In genomic region chr11:2700415-2701211, GRCh38 we compare ENCODE assay signal across 7 cellular contexts. TPM values are rescaled to one million over a fixed set of nuclear protein-coding genes. Genes with fewer than 3 reads are reported as not detected.
DNase-seq lines count a peak whose midpoint lies in the region; ATAC-seq and TF ChIP-seq lines count a peak whose summit lies in the region.

No MANE protein-coding gene starts in this region.

- peaks cover 21% of the 10 kb centered on the region for H3K79me2 ChIP-seq in OCI-LY1 (ENCODE audit: insufficient read depth, low read length)

- peak overlapping the region; percentile 80 for H3K4me2 ChIP-seq in OCI-LY1 (ENCODE audit: low read length)

- H3K4me1 ChIP-seq in OCI-LY1 (ENCODE audit: insufficient read depth, low read length, severe bottlenecking) (peaks cover 68% of the 10 kb centered on the region), ascending aorta (peaks cover 0 to 4% of the 10 kb centered on the region in 2 donors), iPS DF 6.9 (ENCODE audit: control insufficient read depth, insufficient read depth, low read length) (peaks cover 14% of the 10 kb centered on the region)

- H3K36me3 ChIP-seq in OCI-LY1 (ENCODE audit: insufficient read depth, low read length) (no peaks in the 10 kb centered on the region), ascending aorta (no peaks in the 10 kb centered on the region), iPS DF 6.9 (ENCODE audit: control insufficient read depth, insufficient read depth, low read length) (no peaks in the 10 kb centered on the region; the same call in 1 of the 2 replicates)

- DNase-seq in GM10248 (ENCODE audit: extremely low spot score) (peak; percentile 62), HEK293T (ENCODE audit: extremely low spot score) (peak; percentile 33), ascending aorta (ENCODE audit: low spot score in 2 of 2) (peak; percentile 6 to 80), iPS DF 6.9 (ENCODE audit: low read depth, low spot score) (no peak), sciatic nerve (ENCODE audit: low spot score) (peak; percentile 83)

- H3K27me3 ChIP-seq in OCI-LY1 (ENCODE audit: insufficient read depth, low read length) (no peaks in the 10 kb centered on the region), ascending aorta (no peaks in the 10 kb centered on the region), iPS DF 6.9 (ENCODE audit: control insufficient read depth, insufficient read depth, low read length) (no peaks in the 10 kb centered on the region; the same call in 1 of the 2 replicates)

- H3K27ac ChIP-seq in OCI-LY1 (ENCODE audit: low read depth, low read length, poor library complexity, severe bottlenecking) (peak overlapping the region; percentile 74), ascending aorta (peak overlapping the region; percentile 89 to 96), iPS DF 6.9 (ENCODE audit: low read length) (no peak overlapping the region)

- ATAC-seq in sciatic nerve = peak; percentile 47
- no peak for ATAC-seq in HG02970 (IDR thresholded peaks at IDR 0.05; ENCODE audit: low FRiP score, unreplicated experiment)

- no CpG with 5 or more reads among the region's 52 CpGs for WGBS in iPS DF 6.9 (ENCODE audit: insufficient coverage, insufficient read length)

- intact Hi-C loops in ascending aorta (cut with DNase I) (loop anchor here (1.0 to 2.0 kb wide), 2 partner anchors 78 to 185 kb away; partner anchors contain the start of gene CDKN1C), sciatic nerve (cut with DNase I) (no loop called here)

- no peak for TF ChIP-seq CTCF in GM10248 (IDR thresholded peaks at IDR 0.05; ENCODE audit: control extremely low read depth, extremely low read depth, low read depth, missing control alignments)
- TF ChIP-seq CTCF in OCI-LY1 (IDR thresholded peaks at IDR 0.05; ENCODE audit: low read length) = no peak
- TF ChIP-seq CTCF in ascending aorta (IDR thresholded peaks at IDR 0.05) = no peak

- H3F3A ChIP-seq in OCI-LY1 (ENCODE audit: insufficient read depth, low read length) = no peaks in the 10 kb centered on the region

- POLR2A ChIA-PET in GM10248 (lab: Yijun Ruan, JAX) = interaction anchor here (0.5 to 1.0 kb wide), 9 partner anchors 10 to 1357 kb away, joined by 3 to 10 read pairs (median 4); no protein-coding TSS in a partner anchor
- POLR2A ChIA-PET in HEK293T (lab: Yijun Ruan, JAX) = interaction anchor here (0.6 to 1.4 kb wide), 9 partner anchors 9 to 187 kb away, joined by 3 to 7 read pairs (median 3); partner anchors contain the start of gene CDKN1C

- H3K9ac ChIP-seq in OCI-LY1 (ENCODE audit: low read length) = peak overlapping the region; percentile 97

- no peaks in the 10 kb centered on the region for H4K20me1 ChIP-seq in OCI-LY1 (ENCODE audit: insufficient read depth, low read length)

- H3K4me3 ChIP-seq in OCI-LY1 (ENCODE audit: low read depth, low read length, poor library complexity, severe bottlenecking) = peak overlapping the region; percentile 85
- peak overlapping the region; percentile 50 to 73 for H3K4me3 ChIP-seq in ascending aorta
- H3K4me3 ChIP-seq in iPS DF 6.9 (ENCODE audit: low read length) = peak overlapping the region; percentile 36; the same call in 1 of the 2 replicates

- H3K9me3 ChIP-seq in OCI-LY1 (ENCODE audit: low read length) = no peaks in the 10 kb centered on the region
- no peaks in the 10 kb centered on the region for H3K9me3 ChIP-seq in ascending aorta
- H3K9me3 ChIP-seq in iPS DF 6.9 (ENCODE audit: control insufficient read depth, insufficient read depth, low read length) = no peaks in the 10 kb centered on the region

- CTCF ChIA-PET in GM10248 (lab: Yijun Ruan, JAX) = no interaction called here
- CTCF ChIA-PET in HEK293T (lab: Yijun Ruan, JAX) = interaction anchor here (0.7 to 0.9 kb wide), 2 partner anchors 168 to 187 kb away, joined by 4 to 5 read pairs; no protein-coding TSS in a partner anchor

- H3K9me2 ChIP-seq in OCI-LY1 (ENCODE audit: low read depth, low read length) = no peaks in the 10 kb centered on the region

- H2AFZ ChIP-seq in OCI-LY1 (ENCODE audit: low read length) = no peak overlapping the region

TF ChIP-seq in HEK293T, 16 proteins besides CTCF, POLR2A, EP300 and RAD21:
- TF ChIP-seq L3MBTL2 (conservative IDR thresholded peaks at IDR 0.05) (no peak; the same call in 1 of the 2 replicates), ARNT (IDR thresholded peaks at IDR 0.05) (no peak), CTBP1 (IDR thresholded peaks at IDR 0.05; ENCODE audit: borderline replicate concordance) (no peak), HDGF (IDR thresholded peaks at IDR 0.05; ENCODE audit: borderline replicate concordance) (no peak), FOXA1 (IDR thresholded peaks at IDR 0.05) (no peak), BHLHE40 (IDR thresholded peaks at IDR 0.05; ENCODE audit: borderline replicate concordance) (no peak), NFRKB (IDR thresholded peaks at IDR 0.05) (no peak), LEF1 (IDR thresholded peaks at IDR 0.05; ENCODE audit: borderline replicate concordance) (no peak), SP1 (IDR thresholded peaks at IDR 0.05) (no peak), TARDBP (IDR thresholded peaks at IDR 0.05) (no peak), ZNF384 (IDR thresholded peaks at IDR 0.05) (no peak), FOXK2 (IDR thresholded peaks at IDR 0.05) (no peak), SUZ12 (IDR thresholded peaks at IDR 0.05) (no peak), FOXM1 (IDR thresholded peaks at IDR 0.05; ENCODE audit: borderline replicate concordance) (no peak), ELF4 (IDR thresholded peaks at IDR 0.05) (no peak)
- TF ChIP-seq, protein P1, sequence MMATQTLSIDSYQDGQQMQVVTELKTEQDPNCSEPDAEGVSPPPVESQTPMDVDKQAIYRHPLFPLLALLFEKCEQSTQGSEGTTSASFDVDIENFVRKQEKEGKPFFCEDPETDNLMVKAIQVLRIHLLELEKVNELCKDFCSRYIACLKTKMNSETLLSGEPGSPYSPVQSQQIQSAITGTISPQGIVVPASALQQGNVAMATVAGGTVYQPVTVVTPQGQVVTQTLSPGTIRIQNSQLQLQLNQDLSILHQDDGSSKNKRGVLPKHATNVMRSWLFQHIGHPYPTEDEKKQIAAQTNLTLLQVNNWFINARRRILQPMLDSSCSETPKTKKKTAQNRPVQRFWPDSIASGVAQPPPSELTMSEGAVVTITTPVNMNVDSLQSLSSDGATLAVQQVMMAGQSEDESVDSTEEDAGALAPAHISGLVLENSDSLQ (IDR thresholded peaks at IDR 0.05) = no peak
TF ChIP-seq in HEK293T: peak in this region for 0.

RNA-seq across cellular contexts. Expression of gene KCNQ1OT1, which starts 0.8 kb away (rescaled TPM):
- 1.5 TPM for total RNA-seq in ascending aorta
- 7.2 TPM for total RNA-seq in sciatic nerve
